Comparison of ENCODE assay signal across 11 cellular contexts in the genomic region with DNA sequence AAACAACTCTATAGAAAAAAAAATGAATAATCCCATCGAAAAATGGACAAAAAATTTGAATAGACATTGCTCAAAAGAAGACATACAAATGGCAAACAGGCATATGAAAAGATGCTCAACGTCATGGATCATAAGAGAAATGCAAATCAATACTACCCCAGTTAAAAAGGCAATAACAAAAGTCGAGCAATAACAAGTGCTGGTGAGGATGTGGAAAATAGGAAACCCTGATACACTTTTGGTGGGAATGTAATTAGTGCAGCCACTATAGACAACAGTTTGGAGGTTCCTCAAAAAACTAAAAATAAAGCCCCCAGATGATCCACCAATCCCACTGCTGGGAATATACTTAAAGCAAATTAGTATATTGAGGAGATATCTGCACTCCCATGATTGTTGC.
"Had no signal": no experiment of that assay in that cellular context is flagged by ENCODE, and none has a peak within 500 bp of the region (broad histone marks: within the 10 kb centered on the region; RNA-seq: fewer than 3 reads in every experiment).

No MANE protein-coding gene starts in this region.

- H3K27ac Mint-ChIP-seq: GM23338, H9, HFFc6 had no signal

- H3K4me3 ChIP-seq: GM23248, GM23338, HAP-1 had no signal

- H3K4me2 ChIP-seq: GM23338 had no signal

- H2AFZ ChIP-seq: GM23248, GM23338 had no signal

- H3K9me3 ChIP-seq: HAP-1 had no signal

- H3K4me3 Mint-ChIP-seq: GM23338, H9, HFFc6 had no signal

- H3K36me3 ChIP-seq: HAP-1 had no signal

- H3K9ac ChIP-seq: GM23248 had no signal

- H3K27ac ChIP-seq: GM23248 had no signal

- FAIRE-seq: H1, H54 had no signal

- ATAC-seq: GM23338, HCT116 had no signal

- DNase-seq: GM23248, GOT3, H7, H9, HCEC 1CT, HFFc6 had no signal

- H3K4me1 ChIP-seq: HAP-1 had no signal

- H3K4me1 Mint-ChIP-seq: GM23338, H9 had no signal
